In the genomic region with DNA sequence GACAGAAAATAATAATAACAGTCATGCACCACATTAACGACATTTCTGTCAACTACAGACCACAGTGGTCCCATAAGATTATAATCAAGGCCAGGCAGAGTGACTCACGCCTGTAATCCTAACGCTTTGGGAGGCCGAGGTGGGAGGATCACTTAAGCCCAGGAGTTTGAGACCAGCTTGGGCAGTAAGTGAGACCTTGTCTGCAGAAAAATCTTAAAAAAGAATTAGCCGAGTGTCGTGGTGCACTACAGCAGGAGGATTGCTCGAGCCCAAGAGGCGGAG, we compare ENCODE assay signal across 1 cellular context.
TF ChIP-seq lines count a peak whose summit lies in the region.

No MANE protein-coding gene starts in this region.

TF ChIP-seq in K562, 482 proteins besides CTCF, POLR2A, EP300 and RAD21 (continued from another document and continues in another):
- TF ChIP-seq, protein P1, sequence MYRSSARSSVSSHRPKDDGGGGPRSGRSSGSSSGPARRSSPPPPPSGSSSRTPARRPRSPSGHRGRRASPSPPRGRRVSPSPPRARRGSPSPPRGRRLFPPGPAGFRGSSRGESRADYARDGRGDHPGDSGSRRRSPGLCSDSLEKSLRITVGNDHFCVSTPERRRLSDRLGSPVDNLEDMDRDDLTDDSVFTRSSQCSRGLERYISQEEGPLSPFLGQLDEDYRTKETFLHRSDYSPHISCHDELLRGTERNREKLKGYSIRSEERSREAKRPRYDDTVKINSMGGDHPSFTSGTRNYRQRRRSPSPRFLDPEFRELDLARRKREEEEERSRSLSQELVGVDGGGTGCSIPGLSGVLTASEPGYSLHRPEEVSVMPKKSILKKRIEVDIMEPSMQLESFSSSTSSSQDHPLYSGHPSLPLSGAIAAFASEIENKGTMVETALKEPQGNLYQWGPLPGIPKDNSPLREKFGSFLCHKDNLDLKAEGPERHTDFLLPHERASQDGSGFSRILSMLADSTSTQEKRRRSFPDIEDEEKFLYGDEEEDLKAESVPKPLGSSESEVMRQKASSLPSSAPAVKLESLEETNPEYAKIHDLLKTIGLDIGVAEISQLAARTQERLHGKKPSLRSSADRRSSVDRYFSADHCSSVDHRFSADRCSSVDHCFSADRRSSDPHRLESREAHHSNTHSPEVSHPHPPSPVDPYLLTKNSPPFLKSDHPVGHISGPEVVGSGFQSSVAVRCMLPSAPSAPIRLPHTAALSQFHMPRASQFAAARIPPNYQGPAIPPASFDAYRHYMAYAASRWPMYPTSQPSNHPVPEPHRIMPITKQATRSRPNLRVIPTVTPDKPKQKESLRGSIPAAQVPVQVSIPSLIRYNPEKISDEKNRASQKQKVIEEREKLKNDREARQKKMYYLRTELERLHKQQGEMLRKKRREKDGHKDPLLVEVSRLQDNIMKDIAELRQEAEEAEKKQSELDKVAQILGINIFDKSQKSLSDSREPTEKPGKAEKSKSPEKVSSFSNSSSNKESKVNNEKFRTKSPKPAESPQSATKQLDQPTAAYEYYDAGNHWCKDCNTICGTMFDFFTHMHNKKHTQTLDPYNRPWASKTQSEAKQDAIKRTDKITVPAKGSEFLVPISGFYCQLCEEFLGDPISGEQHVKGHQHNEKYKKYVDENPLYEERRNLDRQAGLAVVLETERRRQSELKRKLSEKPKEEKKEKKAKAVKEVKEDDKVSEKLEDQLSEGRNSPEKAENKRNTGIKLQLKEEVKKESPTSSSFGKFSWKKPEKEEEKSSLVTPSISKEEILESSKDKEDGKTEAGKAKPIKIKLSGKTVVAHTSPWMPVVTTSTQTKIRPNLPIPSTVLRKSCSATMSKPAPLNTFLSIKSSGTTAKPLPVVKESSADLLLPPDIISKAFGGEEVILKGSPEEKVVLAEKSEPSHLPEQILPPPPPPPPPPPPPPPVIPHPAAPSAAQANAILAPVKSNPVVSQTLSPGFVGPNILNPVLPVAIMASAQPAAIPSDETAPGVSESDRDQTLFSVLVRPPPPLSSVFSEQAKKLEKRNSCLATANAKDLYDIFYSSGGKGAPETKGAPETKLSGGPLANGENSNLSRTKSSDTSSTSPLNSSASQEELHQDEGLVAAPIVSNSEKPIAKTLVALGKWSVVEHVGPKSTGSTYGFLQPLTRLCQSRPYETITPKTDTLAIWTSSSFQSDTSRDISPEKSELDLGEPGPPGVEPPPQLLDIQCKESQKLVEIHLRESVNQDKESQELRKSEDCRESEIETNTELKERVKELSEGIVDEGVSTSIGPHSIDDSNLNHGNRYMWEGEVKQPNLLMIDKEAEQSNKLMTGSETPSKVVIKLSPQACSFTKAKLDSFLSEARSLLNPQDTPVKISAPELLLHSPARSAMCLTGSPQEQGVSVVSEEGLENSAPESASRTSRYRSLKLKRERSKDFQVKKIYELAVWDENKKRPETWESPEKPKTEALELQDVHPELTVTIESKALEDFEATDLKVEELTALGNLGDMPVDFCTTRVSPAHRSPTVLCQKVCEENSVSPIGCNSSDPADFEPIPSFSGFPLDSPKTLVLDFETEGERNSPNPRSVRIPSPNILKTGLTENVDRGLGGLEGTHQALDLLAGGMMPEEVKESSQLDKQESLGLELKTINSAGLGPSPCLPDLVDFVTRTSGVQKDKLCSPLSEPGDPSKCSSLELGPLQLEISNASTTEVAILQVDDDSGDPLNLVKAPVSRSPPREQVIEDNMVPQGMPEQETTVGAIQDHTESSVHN (IDR thresholded peaks at IDR 0.05; ENCODE audit: borderline replicate concordance in 1 of 2, low read depth in 1 of 2): no peak
- TF ChIP-seq GABPB2 (CRISPR knock-in tag; conservative IDR thresholded peaks at IDR 0.05) (no peak), ILF3 (IDR thresholded peaks at IDR 0.05; ENCODE audit: borderline replicate concordance) (no peak), MAFF (IDR thresholded peaks at IDR 0.05; ENCODE audit: low read length) (no peak), ZNF146 (CRISPR knock-in tag; IDR thresholded peaks at IDR 0.05; ENCODE audit: unreplicated experiment) (no peak), CHD2 (IDR thresholded peaks at IDR 0.05; ENCODE audit: low read depth, low read length) (no peak), ZNF551 (CRISPR knock-in tag; IDR thresholded peaks at IDR 0.05) (no peak), KLF1 (tag; IDR thresholded peaks at IDR 0.05) (no peak), ZNF77 (CRISPR knock-in tag; IDR thresholded peaks at IDR 0.05) (no peak), CHD4 (IDR thresholded peaks at IDR 0.05; ENCODE audit: insufficient read depth, insufficient replicate concordance, low read depth, low read length, poor library complexity, severe bottlenecking) (no peak), MYNN (IDR thresholded peaks at IDR 0.05) (no peak), MYNN (CRISPR knock-in tag; IDR thresholded peaks at IDR 0.05) (no peak), ZSCAN32 (CRISPR knock-in tag; IDR thresholded peaks at IDR 0.05) (no peak), PRPF4 (IDR thresholded peaks at IDR 0.05; ENCODE audit: insufficient read depth, low read depth, low read length, poor library complexity, severe bottlenecking) (no peak), SAFB (IDR thresholded peaks at IDR 0.05; ENCODE audit: borderline replicate concordance, low read depth, low read length) (no peak), ZNF584 (CRISPR knock-in tag; IDR thresholded peaks at IDR 0.05; ENCODE audit: low read depth) (no peak), SIRT6 (IDR thresholded peaks at IDR 0.05; ENCODE audit: low read depth, low read length) (no peak), ARID3A (IDR thresholded peaks at IDR 0.05; ENCODE audit: borderline replicate concordance, low read depth, low read length) (0 out of 2 replicates have a peak, but pooled peaks have one; percentile 19), COPS2 (conservative IDR thresholded peaks at IDR 0.05) (no peak), HDAC3 (IDR thresholded peaks at IDR 0.05; ENCODE audit: borderline replicate concordance, partially characterized antibody) (no peak), C11orf30 (IDR thresholded peaks at IDR 0.05; ENCODE audit: low read depth) (no peak), TOE1 (IDR thresholded peaks at IDR 0.05; ENCODE audit: borderline replicate concordance) (no peak), TOE1 (CRISPR knock-in tag; IDR thresholded peaks at IDR 0.05; ENCODE audit: borderline replicate concordance, low read depth) (no peak), SMARCC2 (IDR thresholded peaks at IDR 0.05; ENCODE audit: low read depth) (0 out of 2 replicates have a peak, but pooled peaks have one; percentile 31), DPF2 (IDR thresholded peaks at IDR 0.05) (peak; percentile 81), XRCC3 (IDR thresholded peaks at IDR 0.05) (no peak), TFAM (CRISPR knock-in tag; conservative IDR thresholded peaks at IDR 0.05) (no peak), MEIS2 (IDR thresholded peaks at IDR 0.05; ENCODE audit: partially characterized antibody) (peak; percentile 40), BHLHE40 (IDR thresholded peaks at IDR 0.05; ENCODE audit: low read length) (no peak), SIX5 (IDR thresholded peaks at IDR 0.05; ENCODE audit: borderline replicate concordance in 1 of 2, insufficient read depth in 1 of 2, low read depth in 1 of 2, low read length in 2 of 2) (no peak), SRSF3 (IDR thresholded peaks at IDR 0.05; ENCODE audit: insufficient read depth, low read length) (no peak), ZNF224 (CRISPR knock-in tag; IDR thresholded peaks at IDR 0.05) (no peak), ZNF316 (IDR thresholded peaks at IDR 0.05) (no peak), KLF6 (CRISPR knock-in tag; IDR thresholded peaks at IDR 0.05; ENCODE audit: borderline replicate concordance) (no peak), GTF2A2 (tag; IDR thresholded peaks at IDR 0.05) (no peak), STAT5A (IDR thresholded peaks at IDR 0.05; ENCODE audit: borderline replicate concordance, low read length) (no peak), POLR2H (tag; IDR thresholded peaks at IDR 0.05; ENCODE audit: low read depth) (no peak), POLR2AphosphoS5 (IDR thresholded peaks at IDR 0.05; ENCODE audit: control insufficient read depth, insufficient read depth, low read depth, low read length) (no peak), SMC3 (conservative IDR thresholded peaks at IDR 0.05; ENCODE audit: insufficient read depth, low read depth, low read length) (no peak)
- TF ChIP-seq, protein P2, sequence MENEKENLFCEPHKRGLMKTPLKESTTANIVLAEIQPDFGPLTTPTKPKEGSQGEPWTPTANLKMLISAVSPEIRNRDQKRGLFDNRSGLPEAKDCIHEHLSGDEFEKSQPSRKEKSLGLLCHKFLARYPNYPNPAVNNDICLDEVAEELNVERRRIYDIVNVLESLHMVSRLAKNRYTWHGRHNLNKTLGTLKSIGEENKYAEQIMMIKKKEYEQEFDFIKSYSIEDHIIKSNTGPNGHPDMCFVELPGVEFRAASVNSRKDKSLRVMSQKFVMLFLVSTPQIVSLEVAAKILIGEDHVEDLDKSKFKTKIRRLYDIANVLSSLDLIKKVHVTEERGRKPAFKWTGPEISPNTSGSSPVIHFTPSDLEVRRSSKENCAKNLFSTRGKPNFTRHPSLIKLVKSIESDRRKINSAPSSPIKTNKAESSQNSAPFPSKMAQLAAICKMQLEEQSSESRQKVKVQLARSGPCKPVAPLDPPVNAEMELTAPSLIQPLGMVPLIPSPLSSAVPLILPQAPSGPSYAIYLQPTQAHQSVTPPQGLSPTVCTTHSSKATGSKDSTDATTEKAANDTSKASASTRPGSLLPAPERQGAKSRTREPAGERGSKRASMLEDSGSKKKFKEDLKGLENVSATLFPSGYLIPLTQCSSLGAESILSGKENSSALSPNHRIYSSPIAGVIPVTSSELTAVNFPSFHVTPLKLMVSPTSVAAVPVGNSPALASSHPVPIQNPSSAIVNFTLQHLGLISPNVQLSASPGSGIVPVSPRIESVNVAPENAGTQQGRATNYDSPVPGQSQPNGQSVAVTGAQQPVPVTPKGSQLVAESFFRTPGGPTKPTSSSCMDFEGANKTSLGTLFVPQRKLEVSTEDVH (IDR thresholded peaks at IDR 0.05; ENCODE audit: low read depth, partially characterized antibody): no peak
- TF ChIP-seq, protein P3, sequence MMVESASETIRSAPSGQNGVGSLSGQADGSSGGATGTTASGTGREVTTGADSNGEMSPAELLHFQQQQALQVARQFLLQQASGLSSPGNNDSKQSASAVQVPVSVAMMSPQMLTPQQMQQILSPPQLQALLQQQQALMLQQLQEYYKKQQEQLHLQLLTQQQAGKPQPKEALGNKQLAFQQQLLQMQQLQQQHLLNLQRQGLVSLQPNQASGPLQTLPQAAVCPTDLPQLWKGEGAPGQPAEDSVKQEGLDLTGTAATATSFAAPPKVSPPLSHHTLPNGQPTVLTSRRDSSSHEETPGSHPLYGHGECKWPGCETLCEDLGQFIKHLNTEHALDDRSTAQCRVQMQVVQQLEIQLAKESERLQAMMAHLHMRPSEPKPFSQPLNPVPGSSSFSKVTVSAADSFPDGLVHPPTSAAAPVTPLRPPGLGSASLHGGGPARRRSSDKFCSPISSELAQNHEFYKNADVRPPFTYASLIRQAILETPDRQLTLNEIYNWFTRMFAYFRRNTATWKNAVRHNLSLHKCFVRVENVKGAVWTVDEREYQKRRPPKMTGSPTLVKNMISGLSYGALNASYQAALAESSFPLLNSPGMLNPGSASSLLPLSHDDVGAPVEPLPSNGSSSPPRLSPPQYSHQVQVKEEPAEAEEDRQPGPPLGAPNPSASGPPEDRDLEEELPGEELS (CRISPR knock-in tag; IDR thresholded peaks at IDR 0.05; ENCODE audit: borderline replicate concordance): no peak
- TF ChIP-seq, protein P4, sequence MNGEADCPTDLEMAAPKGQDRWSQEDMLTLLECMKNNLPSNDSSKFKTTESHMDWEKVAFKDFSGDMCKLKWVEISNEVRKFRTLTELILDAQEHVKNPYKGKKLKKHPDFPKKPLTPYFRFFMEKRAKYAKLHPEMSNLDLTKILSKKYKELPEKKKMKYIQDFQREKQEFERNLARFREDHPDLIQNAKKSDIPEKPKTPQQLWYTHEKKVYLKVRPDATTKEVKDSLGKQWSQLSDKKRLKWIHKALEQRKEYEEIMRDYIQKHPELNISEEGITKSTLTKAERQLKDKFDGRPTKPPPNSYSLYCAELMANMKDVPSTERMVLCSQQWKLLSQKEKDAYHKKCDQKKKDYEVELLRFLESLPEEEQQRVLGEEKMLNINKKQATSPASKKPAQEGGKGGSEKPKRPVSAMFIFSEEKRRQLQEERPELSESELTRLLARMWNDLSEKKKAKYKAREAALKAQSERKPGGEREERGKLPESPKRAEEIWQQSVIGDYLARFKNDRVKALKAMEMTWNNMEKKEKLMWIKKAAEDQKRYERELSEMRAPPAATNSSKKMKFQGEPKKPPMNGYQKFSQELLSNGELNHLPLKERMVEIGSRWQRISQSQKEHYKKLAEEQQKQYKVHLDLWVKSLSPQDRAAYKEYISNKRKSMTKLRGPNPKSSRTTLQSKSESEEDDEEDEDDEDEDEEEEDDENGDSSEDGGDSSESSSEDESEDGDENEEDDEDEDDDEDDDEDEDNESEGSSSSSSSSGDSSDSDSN (IDR thresholded peaks at IDR 0.05; ENCODE audit: borderline replicate concordance in 1 of 2, low read depth in 2 of 2, low read length in 2 of 2): no peak
- TF ChIP-seq, protein P5, sequence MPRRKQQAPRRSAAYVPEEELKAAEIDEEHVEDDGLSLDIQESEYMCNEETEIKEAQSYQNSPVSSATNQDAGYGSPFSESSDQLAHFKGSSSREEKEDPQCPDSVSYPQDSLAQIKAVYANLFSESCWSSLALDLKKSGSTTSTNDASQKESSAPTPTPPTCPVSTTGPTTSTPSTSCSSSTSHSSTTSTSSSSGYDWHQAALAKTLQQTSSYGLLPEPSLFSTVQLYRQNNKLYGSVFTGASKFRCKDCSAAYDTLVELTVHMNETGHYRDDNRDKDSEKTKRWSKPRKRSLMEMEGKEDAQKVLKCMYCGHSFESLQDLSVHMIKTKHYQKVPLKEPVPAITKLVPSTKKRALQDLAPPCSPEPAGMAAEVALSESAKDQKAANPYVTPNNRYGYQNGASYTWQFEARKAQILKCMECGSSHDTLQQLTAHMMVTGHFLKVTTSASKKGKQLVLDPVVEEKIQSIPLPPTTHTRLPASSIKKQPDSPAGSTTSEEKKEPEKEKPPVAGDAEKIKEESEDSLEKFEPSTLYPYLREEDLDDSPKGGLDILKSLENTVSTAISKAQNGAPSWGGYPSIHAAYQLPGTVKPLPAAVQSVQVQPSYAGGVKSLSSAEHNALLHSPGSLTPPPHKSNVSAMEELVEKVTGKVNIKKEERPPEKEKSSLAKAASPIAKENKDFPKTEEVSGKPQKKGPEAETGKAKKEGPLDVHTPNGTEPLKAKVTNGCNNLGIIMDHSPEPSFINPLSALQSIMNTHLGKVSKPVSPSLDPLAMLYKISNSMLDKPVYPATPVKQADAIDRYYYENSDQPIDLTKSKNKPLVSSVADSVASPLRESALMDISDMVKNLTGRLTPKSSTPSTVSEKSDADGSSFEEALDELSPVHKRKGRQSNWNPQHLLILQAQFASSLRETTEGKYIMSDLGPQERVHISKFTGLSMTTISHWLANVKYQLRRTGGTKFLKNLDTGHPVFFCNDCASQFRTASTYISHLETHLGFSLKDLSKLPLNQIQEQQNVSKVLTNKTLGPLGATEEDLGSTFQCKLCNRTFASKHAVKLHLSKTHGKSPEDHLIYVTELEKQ (CRISPR knock-in tag; IDR thresholded peaks at IDR 0.05): no peak
